11 cellular contexts compared by ENCODE assay signal in the genomic region with DNA sequence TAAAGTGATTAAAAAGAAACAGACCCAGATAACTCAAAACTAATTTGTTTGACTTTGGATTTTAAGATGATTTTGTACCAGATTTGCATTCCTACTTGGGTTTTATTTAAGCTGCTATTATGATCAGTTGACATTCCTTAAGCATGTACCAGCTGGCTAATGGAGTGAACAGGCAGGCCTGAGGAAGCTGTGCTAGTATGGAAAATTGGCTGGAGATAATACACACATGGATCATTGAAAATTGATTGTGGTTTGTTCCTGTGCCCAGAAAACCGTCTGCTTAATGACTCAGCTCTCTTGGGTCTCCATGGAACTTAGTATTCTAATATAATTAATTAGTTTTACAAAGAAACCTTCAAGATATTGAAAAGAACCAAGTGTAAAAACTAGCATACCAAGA. TPM values are rescaled to one million over a fixed set of nuclear protein-coding genes. Genes with fewer than 3 reads are reported as not detected.
A peak's percentile ranks its signal among the peaks of the same experiment; 100 is the strongest.
DNase-seq lines count a peak whose midpoint lies in the region; ATAC-seq and TF ChIP-seq lines count a peak whose summit lies in the region.
"Had no signal": no experiment of that assay in that cellular context is flagged by ENCODE, and none has a peak within 500 bp of the region (broad histone marks: within the 10 kb centered on the region; RNA-seq: fewer than 3 reads in every experiment).

No MANE protein-coding gene starts in this region.

- H3K36me3 ChIP-seq in SK-N-SH (replicated peaks in 1 of 2; ENCODE audit: control insufficient read depth in 1 of 2, insufficient read depth in 2 of 2, low read length in 1 of 2) = peaks cover 13 to 22% of the 10 kb centered on the region in 2 experiments
- H3K36me3 ChIP-seq in CD8-positive, alpha-beta memory T cell (ENCODE audit: insufficient read depth, low read length) = peaks cover 6% of the 10 kb centered on the region

- peaks cover 4 to 15% of the 10 kb centered on the region in 2 experiments; a peak in 2 of 4 replicates for H3K4me1 ChIP-seq in SK-N-SH (ENCODE audit: control insufficient read depth in 1 of 2, insufficient read depth in 2 of 2, low read depth in 1 of 2, low read length in 1 of 2)
- H3K4me1 ChIP-seq in CD8-positive, alpha-beta memory T cell (ENCODE audit: insufficient read depth, low read length) = peaks cover 5% of the 10 kb centered on the region

- H3K9ac ChIP-seq in SK-N-SH = no peak overlapping the region

- peaks cover 0 to 4% (median 2%) of the 10 kb centered on the region in 5 donors for H3K9me3 Mint-ChIP-seq in CD8-positive, alpha-beta memory T cell

- DNase-seq in EL (peak; percentile 61), SK-N-SH (no peak), fibroblast of pulmonary artery (ENCODE audit: low read depth) (peak; percentile 70), retinal pigment epithelial cell (ENCODE audit: low read depth) (peak; percentile 87), NCI-H2107 (lab: John Stamatoyannopoulos, UW) (no peak), NCI-H1436 treated with DMSO at 0.1 percent for 48 hours (lab: John Stamatoyannopoulos, UW) (no peak)
- DNase-seq in CD8-positive, alpha-beta memory T cell = no peak
- DNase-seq: activated CD8-positive, alpha-beta T cell treated with anti-CD3 and anti-CD28 coated beads for 36 hours; GDM1; stimulated activated naive CD8-positive, alpha-beta T cell treated with anti-CD3 and anti-CD28 coated beads, Interleukin-15, Interleukin-2, amounts not matched to agents 100 U/mL and 50 U/mL, for 24 hours had no signal

- H3K27ac Mint-ChIP-seq in CD8-positive, alpha-beta memory T cell = no peak overlapping the region
- H3K27ac Mint-ChIP-seq: activated CD8-positive, alpha-beta T cell treated with anti-CD3 and anti-CD28 coated beads for 36 hours had no signal

- peaks cover 3% of the 10 kb centered on the region for H3F3A ChIP-seq in SK-N-SH (replicated peaks; ENCODE audit: insufficient read depth)

- no peak overlapping the region; the same call in 1 of the 2 replicates for H2AFZ ChIP-seq in SK-N-SH (ENCODE audit: low read depth)

- no peaks in the 10 kb centered on the region; the same call in 1 of the 2 replicates for H3K9me2 ChIP-seq in SK-N-SH

- POLR2A ChIA-PET in SK-N-SH (lab: Yijun Ruan, JAX) = no interaction called here
- POLR2A ChIA-PET in CD8-positive, alpha-beta memory T cell (lab: Charles Lee) = no interaction called here

- CTCF ChIA-PET in SK-N-SH (lab: Yijun Ruan, JAX) = interaction anchor here (0.8 to 1.5 kb wide), 2 partner anchors 20 to 182 kb away, joined by 3 read pairs; no protein-coding TSS in a partner anchor
- CTCF ChIA-PET in CD8-positive, alpha-beta memory T cell (lab: Charles Lee) = no interaction called here

- H3K27ac ChIP-seq in SK-N-SH (ENCODE audit: low read depth in 2 of 2, low read length in 1 of 2) = peak overlapping the region; percentile 26 to 71; a peak in 2 of 4 replicates
- no peak overlapping the region for H3K27ac ChIP-seq in CD8-positive, alpha-beta memory T cell (ENCODE audit: low read depth, low read length)

- WGBS in SK-N-SH (ENCODE audit: low lambda C conversion rate) = 8% methylated on average over 1 of the region's 1 CpG

- peak; percentile 63 to 71; a peak in 3 of 4 replicates for TF ChIP-seq EP300 in SK-N-SH (IDR thresholded peaks at IDR 0.05; ENCODE audit: borderline replicate concordance in 1 of 2, low read depth in 1 of 2, low read length in 1 of 2)

- no peak for TF ChIP-seq CTCF in SK-N-SH (IDR thresholded peaks at IDR 0.05)
- no peak for TF ChIP-seq CTCF in fibroblast of pulmonary artery (IDR thresholded peaks at IDR 0.05; ENCODE audit: low read length, missing control alignments)
- TF ChIP-seq CTCF in retinal pigment epithelial cell (conservative IDR thresholded peaks at IDR 0.05; ENCODE audit: low read depth, low read length) = no peak

- H4K20me1 ChIP-seq in SK-N-SH (ENCODE audit: insufficient read depth) = peaks cover 7% of the 10 kb centered on the region

- H3K27me3 Mint-ChIP-seq in CD8-positive, alpha-beta memory T cell = no peaks in the 10 kb centered on the region
- H3K27me3 Mint-ChIP-seq: activated CD8-positive, alpha-beta T cell treated with anti-CD3 and anti-CD28 coated beads for 36 hours had no signal

- H3K4me3 ChIP-seq in SK-N-SH (ENCODE audit: low read depth in 2 of 2, low read length in 1 of 2) (no peak overlapping the region), fibroblast of pulmonary artery (replicated peaks; ENCODE audit: low read depth, low read length) (no peak overlapping the region), retinal pigment epithelial cell (ENCODE audit: low read length) (no peak overlapping the region)
- H3K4me3 ChIP-seq in CD8-positive, alpha-beta memory T cell (ENCODE audit: low read length) = no peak overlapping the region

- peaks cover 36 to 64% (median 64%) of the 10 kb centered on the region in 3 donors for H3K4me1 Mint-ChIP-seq in CD8-positive, alpha-beta memory T cell

- H3K4me2 ChIP-seq in SK-N-SH = peak overlapping the region; percentile 2; the same call in 1 of the 2 replicates

- peaks cover 11 to 25% (median 12%) of the 10 kb centered on the region in 3 donors for H3K36me3 Mint-ChIP-seq in CD8-positive, alpha-beta memory T cell

- no peaks in the 10 kb centered on the region for H3K27me3 ChIP-seq in SK-N-SH (ENCODE audit: insufficient read depth)
- no peaks in the 10 kb centered on the region for H3K27me3 ChIP-seq in CD8-positive, alpha-beta memory T cell (ENCODE audit: insufficient read depth, low read length, poor library complexity, severe bottlenecking)

- no peaks in the 10 kb centered on the region for H3K9me3 ChIP-seq in SK-N-SH
- H3K9me3 ChIP-seq in CD8-positive, alpha-beta memory T cell (ENCODE audit: low read length) = no peaks in the 10 kb centered on the region

- TF ChIP-seq RAD21 in SK-N-SH (IDR thresholded peaks at IDR 0.05; ENCODE audit: low read length) = no peak

- ATAC-seq in HG03025 (IDR thresholded peaks at IDR 0.05; ENCODE audit: low FRiP score, unreplicated experiment) = no peak
- ATAC-seq: activated CD8-positive, alpha-beta T cell treated with anti-CD3 and anti-CD28 coated beads for 36 hours; stimulated activated naive CD8-positive, alpha-beta T cell treated with anti-CD3 and anti-CD28 coated beads, Interleukin-15, Interleukin-2, amounts not matched to agents 100 U/mL and 50 U/mL, for 24 hours had no signal

- H3K4me3 Mint-ChIP-seq in CD8-positive, alpha-beta memory T cell = no peak overlapping the region
- H3K4me3 Mint-ChIP-seq: activated CD8-positive, alpha-beta T cell treated with anti-CD3 and anti-CD28 coated beads for 36 hours had no signal

- peaks cover 20% of the 10 kb centered on the region for H3K79me2 ChIP-seq in SK-N-SH (ENCODE audit: insufficient read depth)

TF ChIP-seq in SK-N-SH, 30 proteins besides CTCF, POLR2A, EP300 and RAD21 (continues in another document):
- TF ChIP-seq TCF12 (IDR thresholded peaks at IDR 0.05) = peak; percentile 94
- TF ChIP-seq CHD2 (IDR thresholded peaks at IDR 0.05; ENCODE audit: low read length, partially characterized antibody) = no peak
- TF ChIP-seq FOXM1 (IDR thresholded peaks at IDR 0.05; ENCODE audit: low read depth) = peak; percentile 73; the same call in 1 of the 2 replicates
- TF ChIP-seq SIN3A (IDR thresholded peaks at IDR 0.05; ENCODE audit: borderline replicate concordance, low read depth, low read length) = 0 out of 2 replicates have a peak, but pooled peaks have one; percentile 51
- TF ChIP-seq, protein P1, sequence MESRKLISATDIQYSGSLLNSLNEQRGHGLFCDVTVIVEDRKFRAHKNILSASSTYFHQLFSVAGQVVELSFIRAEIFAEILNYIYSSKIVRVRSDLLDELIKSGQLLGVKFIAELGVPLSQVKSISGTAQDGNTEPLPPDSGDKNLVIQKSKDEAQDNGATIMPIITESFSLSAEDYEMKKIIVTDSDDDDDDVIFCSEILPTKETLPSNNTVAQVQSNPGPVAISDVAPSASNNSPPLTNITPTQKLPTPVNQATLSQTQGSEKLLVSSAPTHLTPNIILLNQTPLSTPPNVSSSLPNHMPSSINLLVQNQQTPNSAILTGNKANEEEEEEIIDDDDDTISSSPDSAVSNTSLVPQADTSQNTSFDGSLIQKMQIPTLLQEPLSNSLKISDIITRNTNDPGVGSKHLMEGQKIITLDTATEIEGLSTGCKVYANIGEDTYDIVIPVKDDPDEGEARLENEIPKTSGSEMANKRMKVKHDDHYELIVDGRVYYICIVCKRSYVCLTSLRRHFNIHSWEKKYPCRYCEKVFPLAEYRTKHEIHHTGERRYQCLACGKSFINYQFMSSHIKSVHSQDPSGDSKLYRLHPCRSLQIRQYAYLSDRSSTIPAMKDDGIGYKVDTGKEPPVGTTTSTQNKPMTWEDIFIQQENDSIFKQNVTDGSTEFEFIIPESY (IDR thresholded peaks at IDR 0.05; ENCODE audit: borderline replicate concordance, low read depth) = no peak

RNA-seq across cellular contexts. Expression of a gene that starts 22.6 kb away (rescaled TPM):
- 143 and 150 TPM in 2 replicates for polyA plus RNA-seq in SK-N-SH (2012; rRNA removed)
- polyA plus RNA-seq in SK-N-SH (2012; cell fraction: cytosol; rRNA removed) = 165 and 183 TPM in 2 replicates
- polyA plus RNA-seq in SK-N-SH (2012; cell fraction: nucleus; rRNA removed) = 92.1 and 115 TPM in 2 replicates
- 100 to 1,000 TPM; 134 to 137 TPM for total RNA-seq in CD8-positive, alpha-beta memory T cell
- polyA plus RNA-seq in CD8-positive, alpha-beta memory T cell = 135 TPM

RNA-seq across cellular contexts. Expression of a gene that starts 24.0 kb away (rescaled TPM):
- polyA plus RNA-seq in SK-N-SH (2012; rRNA removed) = 3.7 and 4.6 TPM in 2 replicates
- polyA plus RNA-seq in SK-N-SH (2012; cell fraction: cytosol; rRNA removed) = 4.8 and 5.0 TPM in 2 replicates
- polyA plus RNA-seq in SK-N-SH (2012; cell fraction: nucleus; rRNA removed) = 2.5 and 3.7 TPM in 2 replicates
- 1 to 10 TPM; 4.4 to 4.7 TPM for total RNA-seq in CD8-positive, alpha-beta memory T cell
- 5.0 TPM for polyA plus RNA-seq in CD8-positive, alpha-beta memory T cell

Comparison
In these comparisons a context has a peak if more than half of its experiments do, and no peak if none do; other contexts are left out.
1. DNase-seq: peak in EL (single experiment), fibroblast of pulmonary artery (single experiment) and retinal pigment epithelial cell (single experiment); none in SK-N-SH (single experiment), CD8-positive, alpha-beta memory T cell (0 of 5), NCI-H2107 (single experiment) and NCI-H1436 treated with DMSO at 0.1 percent for 48 hours (single experiment).